Comparison of ENCODE assay signal across 7 cellular contexts in genomic region chr2:27891820-27892105, GRCh38. TPM values are rescaled to one million over a fixed set of nuclear protein-coding genes. Genes with fewer than 3 reads are reported as not detected.
A peak's percentile ranks its signal among the peaks of the same experiment; 100 is the strongest.
DNase-seq lines count a peak whose midpoint lies in the region; ATAC-seq and TF ChIP-seq lines count a peak whose summit lies in the region.

No MANE protein-coding gene starts in this region.

- no peaks in the 10 kb centered on the region; the same call in 1 of the 2 replicates for H3K36me3 ChIP-seq in Panc1 (ENCODE audit: control insufficient read depth, insufficient read depth, low read length)

- CTCF ChIA-PET in Panc1 (lab: Charles Lee): no interaction called here

- no peak for DNase-seq in Panc1 (ENCODE audit: low read depth, low spot score)
- DNase-seq in epithelial cell of prostate (ENCODE audit: low read depth, low spot score): no peak
- DNase-seq in renal cortical epithelial cell (ENCODE audit: low read depth): peak; percentile 80
- DNase-seq in dermis blood vessel endothelial cell: no peak
- DNase-seq in foreskin keratinocyte: no peak

- POLR2A ChIA-PET in Panc1 (lab: Charles Lee): interaction anchor here (0.5 kb wide), 1 partner anchor 71 kb away, joined by 3 read pairs; no protein-coding TSS in a partner anchor

- in situ Hi-C loops in Panc1 (cut with HindIII; ENCODE audit: low pct_unique_long_range_greater_than_20kb, low sequenced_read_pairs): no loop called here

- intact Hi-C loops in Panc1 (cut with micrococcal nuclease; ENCODE audit: unreplicated experiment): loop anchor here (5.0 kb wide), 1 partner anchor 501 kb away; the partner anchor contains the start of gene FOSL2

- peak overlapping the region; percentile 97 for H3K27ac ChIP-seq in Panc1 (ENCODE audit: low read length)
- peak overlapping the region; percentile 91 for H3K27ac ChIP-seq in epithelial cell of prostate
- H3K27ac ChIP-seq in foreskin keratinocyte: no peak overlapping the region

- no peaks in the 10 kb centered on the region for H3K27me3 ChIP-seq in Panc1 (ENCODE audit: control insufficient read depth, insufficient read depth, low read length)
- H3K27me3 ChIP-seq in foreskin keratinocyte: no peaks in the 10 kb centered on the region

- H3K4me1 ChIP-seq in Panc1 (ENCODE audit: control insufficient read depth, insufficient read depth, low read length): peaks cover 20% of the 10 kb centered on the region
- H3K4me1 ChIP-seq in foreskin keratinocyte: peaks cover 4% of the 10 kb centered on the region

- H3K9me3 ChIP-seq in Panc1 (ENCODE audit: control insufficient read depth, insufficient read depth, low read depth, low read length): no peaks in the 10 kb centered on the region

- H3K4me3 ChIP-seq in GM08714 (ENCODE audit: low read length): peak overlapping the region; percentile 96; the same call in 1 of the 2 replicates
- H3K4me3 ChIP-seq in Panc1 (ENCODE audit: low read depth in 2 of 2, low read length in 2 of 2): peak overlapping the region; percentile 80 to 95; a peak in 3 of 4 replicates

- TF ChIP-seq CTCF in Panc1 (IDR thresholded peaks at IDR 0.05) (no peak), foreskin keratinocyte (conservative IDR thresholded peaks at IDR 0.05) (no peak)

- ATAC-seq in Panc1: no peak
- ATAC-seq in HG02840 (IDR thresholded peaks at IDR 0.05; ENCODE audit: low FRiP score, unreplicated experiment): no peak
- ATAC-seq in foreskin keratinocyte: no peak

- no TSS peak for BruUV-seq in Panc1 (replicated peaks; lab: Mats Ljungman, UMichigan)

RNA-seq across cellular contexts. Expression of gene BABAM2, which starts 1.2 kb away (rescaled TPM):
- total RNA-seq in Panc1 (2021; ENCODE audit: unreplicated experiment): 31.2 TPM
- 25.5 TPM for polyA plus RNA-seq in Panc1 (2012; ENCODE audit: insufficient read length)
- total RNA-seq in renal cortical epithelial cell: 27.1 and 57.3 TPM in 2 replicates
- total RNA-seq in dermis blood vessel endothelial cell: 13.6 and 17.8 TPM in 2 replicates
- 26.6 and 26.7 TPM in 2 replicates for total RNA-seq in foreskin keratinocyte
- polyA plus RNA-seq in foreskin keratinocyte: 22.6 and 26.9 TPM in 2 replicates

RNA-seq across cellular contexts. Expression of gene RBKS, which starts 1.6 kb away (rescaled TPM):
- total RNA-seq in Panc1 (2021; ENCODE audit: unreplicated experiment) (2.2 TPM), renal cortical epithelial cell (10.0 and 12.5 TPM in 2 replicates), dermis blood vessel endothelial cell (0.98 and 1.2 TPM in 2 replicates), foreskin keratinocyte (0.99 and 1.1 TPM in 2 replicates)
- 4.5 TPM for polyA plus RNA-seq in Panc1 (2012; ENCODE audit: insufficient read length)
- 1.3 and 1.5 TPM in 2 replicates for polyA plus RNA-seq in foreskin keratinocyte
